Comparison of ENCODE assay signal across 9 cellular contexts in genomic region chr19:7394728-7395359, GRCh38. TPM values are rescaled to one million over a fixed set of nuclear protein-coding genes. Genes with fewer than 3 reads are reported as not detected.
DNase-seq lines count a peak whose midpoint lies in the region; ATAC-seq, FAIRE-seq and TF ChIP-seq lines count a peak whose summit lies in the region.
"Had no signal": no experiment of that assay in that cellular context is flagged by ENCODE, and none has a peak within 500 bp of the region (broad histone marks: within the 10 kb centered on the region; RNA-seq: fewer than 3 reads in every experiment).

No MANE protein-coding gene starts in this region.

- H3K27ac ChIP-seq in small intestine (ENCODE audit: low read depth in 1 of 2, low read length in 1 of 2): peak overlapping the region; percentile 70 to 90

- CTCF ChIA-PET in activated B cell treated with CpG ODN at 0.5 μM for 24 hours (lab: Charles Lee): interaction anchor here (1.6 kb wide), 1 partner anchor 246 kb away, joined by 5 read pairs; no protein-coding TSS in a partner anchor

- no peaks in the 10 kb centered on the region for H3K27me3 Mint-ChIP-seq in activated B cell treated with CpG ODN at 0.5 μM for 24 hours
- peaks cover 0 to 15% (median 0%) of the 10 kb centered on the region in 3 donors for H3K27me3 Mint-ChIP-seq in immature natural killer cell (ENCODE audit: low read depth in 3 of 3)

- TF ChIP-seq CTCF in activated B cell treated with CpG ODN at 0.5 μM for 24 hours (IDR thresholded peaks at IDR 0.05) (no peak), cardiac fibroblast (IDR thresholded peaks at IDR 0.05; ENCODE audit: low read depth, low read length) (no peak)

- WGBS in small intestine, 3 donors: 0 to 1% (median 0%) methylated on average over 49 to 61 of the region's 61 CpGs

- H3K9me3 Mint-ChIP-seq in activated B cell treated with CpG ODN at 0.5 μM for 24 hours (no peaks in the 10 kb centered on the region), immature natural killer cell (no peaks in the 10 kb centered on the region)

- H3K36me3 Mint-ChIP-seq in activated B cell treated with CpG ODN at 0.5 μM for 24 hours (ENCODE audit: low read depth): peaks cover 24% of the 10 kb centered on the region
- H3K36me3 Mint-ChIP-seq in immature natural killer cell: peaks cover 0 to 3% (median under 1%) of the 10 kb centered on the region in 3 donors

- no peak for FAIRE-seq in small intestine (lab: Jason Lieb, UNC)
- FAIRE-seq: A204.1 had no signal

- H3K9me3 ChIP-seq in small intestine (ENCODE audit: control insufficient read depth, low read depth): no peaks in the 10 kb centered on the region

- H3K27me3 ChIP-seq in small intestine (ENCODE audit: control insufficient read depth in 2 of 2, insufficient read depth in 2 of 2, low read length in 2 of 2): no peaks in the 10 kb centered on the region

- peaks cover 6% of the 10 kb centered on the region in 2 donors for H3K4me1 ChIP-seq in small intestine (ENCODE audit: control insufficient read depth in 2 of 2, insufficient read depth in 1 of 2, low read depth in 1 of 2, low read length in 1 of 2)

- H3K4me3 Mint-ChIP-seq in activated B cell treated with CpG ODN at 0.5 μM for 24 hours (peak overlapping the region; percentile 92), immature natural killer cell (peak overlapping the region; percentile 87 to 94 (median 90))

- DNase-seq in SIG-M5 treated with dmso at 0.1 percent for 504 hours (lab: John Stamatoyannopoulos, UW; ENCODE audit: unreplicated experiment) (peak; percentile 73), SIG-M5 (lab: John Stamatoyannopoulos, UW) (no peak), NCI-H2196 treated with DMSO at 0.1 percent for 48 hours (lab: John Stamatoyannopoulos, UW; ENCODE audit: unreplicated experiment) (peak; percentile 61), activated B cell treated with CpG ODN at 0.5 μM for 24 hours (peak; percentile 96), cardiac fibroblast (ENCODE audit: low read depth in 2 of 2) (peak; percentile 90 to 93), immature natural killer cell (peak; percentile 93 to 95 (median 94)), small intestine (peak; percentile 90)

- POLR2A ChIA-PET in activated B cell treated with CpG ODN at 0.5 μM for 24 hours (lab: Charles Lee): interaction anchor here (0.5 to 2.6 kb wide), 9 partner anchors 11 to 850 kb away, joined by 3 to 9 read pairs (median 4); partner anchors contain the start of gene ARHGEF18

- peak; percentile 62 for ATAC-seq in HG03095 (IDR thresholded peaks at IDR 0.05; ENCODE audit: unreplicated experiment)
- ATAC-seq in activated B cell treated with CpG ODN at 0.5 μM for 24 hours (ENCODE audit: low read depth): peak; percentile 83

- no peaks in the 10 kb centered on the region for H3K36me3 ChIP-seq in small intestine (ENCODE audit: control insufficient read depth in 2 of 2, insufficient read depth in 2 of 2, low read length in 2 of 2)

- intact Hi-C loops in activated B cell treated with CpG ODN at 0.5 μM for 24 hours (cut with micrococcal nuclease): loop anchor here (10.0 kb wide), 1 partner anchor 90 kb away; the partner anchor contains the start of gene PEX11G

- H3K4me1 Mint-ChIP-seq in activated B cell treated with CpG ODN at 0.5 μM for 24 hours (peaks cover 41% of the 10 kb centered on the region), immature natural killer cell (peaks cover 38 to 47% of the 10 kb centered on the region in 2 donors)

- peak overlapping the region; percentile 95 to 97 for H3K4me3 ChIP-seq in cardiac fibroblast (replicated peaks in 1 of 2; ENCODE audit: low read depth in 2 of 2, low read length in 2 of 2)
- peak overlapping the region; percentile 94 to 98 for H3K4me3 ChIP-seq in small intestine (ENCODE audit: low read depth in 1 of 2, low read length in 2 of 2)

- H3K27ac Mint-ChIP-seq in activated B cell treated with CpG ODN at 0.5 μM for 24 hours (peak overlapping the region; percentile 87), immature natural killer cell (peak overlapping the region; percentile 70 to 92 (median 86))

RNA-seq across cellular contexts. Expression of gene ARHGEF18, which starts 46.1 kb away (rescaled TPM):
- 45.8 and 51.9 TPM in 2 replicates for total RNA-seq in activated B cell treated with CpG ODN at 0.5 μM for 24 hours
- 1 to 10 TPM in 2 of 3 donors, under 1 TPM in 1; 0.86 to 7.8 (median 1.2) TPM for polyA plus RNA-seq in immature natural killer cell
- 10 to 100 TPM; 22.6 to 24.9 (median 23.0) TPM for polyA plus RNA-seq in small intestine
